ENCODE assay signal across 7 cellular contexts in the genomic region with DNA sequence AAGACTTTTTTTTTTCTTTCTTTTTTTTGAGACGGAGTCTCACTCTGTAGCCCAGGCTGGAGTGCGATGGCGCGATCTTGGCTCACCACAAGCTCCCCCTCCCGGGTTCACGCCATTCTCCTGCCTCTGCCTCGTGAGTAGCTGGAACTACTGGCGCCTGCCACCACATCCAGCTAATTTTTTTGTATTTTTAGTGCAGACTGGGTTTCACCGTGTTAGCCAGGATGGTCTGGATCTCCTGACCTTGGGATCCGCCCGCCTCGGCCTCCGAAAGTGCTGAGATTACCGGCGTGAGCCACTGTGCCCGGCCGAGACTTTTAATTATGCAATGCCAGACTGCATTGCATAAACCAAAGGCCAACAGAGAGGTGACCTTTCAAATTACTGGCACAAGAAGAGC.
A peak's percentile ranks its signal among the peaks of the same experiment; 100 is the strongest.
DNase-seq lines count a peak whose midpoint lies in the region; ATAC-seq and TF ChIP-seq lines count a peak whose summit lies in the region.
"Not testable (repeated sequence)": the region's sequence is repeated elsewhere in the genome, so short reads cannot be mapped to it uniquely, and the experiment has no call there.

No MANE protein-coding gene starts in this region.

- not testable (repeated sequence) for H3K36me3 Mint-ChIP-seq in T-helper 17 cell (ENCODE audit: low read depth)

- ATAC-seq in T-helper 17 cell = not testable (repeated sequence)
- peak; percentile 75 for ATAC-seq in left lung
- peak; percentile 69 for ATAC-seq in lung (ENCODE audit: insufficient read depth, low FRiP score)
- peak; percentile 77 for ATAC-seq in upper lobe of right lung

- H3K27ac ChIP-seq in coronary artery = not testable (repeated sequence)
- peak overlapping the region; percentile 33 to 89 for H3K27ac ChIP-seq in left lung
- H3K27ac ChIP-seq in lung (ENCODE audit: low read depth in 1 of 2, low read length in 1 of 2) = peak overlapping the region in 1 of 2 donors; percentile 15
- peak overlapping the region; percentile 71 for H3K27ac ChIP-seq in upper lobe of right lung

- not testable (repeated sequence) for H3K9me3 ChIP-seq in T-helper 17 cell (ENCODE audit: control insufficient read depth, low read length, poor library complexity, severe bottlenecking); left lung; lung (ENCODE audit: control insufficient read depth in 2 of 2, insufficient read depth in 1 of 2, low read length in 1 of 2); upper lobe of right lung

- not testable (repeated sequence) for DNase-seq in T-helper 17 cell
- DNase-seq in coronary artery (ENCODE audit: low spot score) (peak; percentile 24), cardiac septum (ENCODE audit: low spot score) (peak; percentile 70), left lung (peak; percentile 47 to 81), lung (ENCODE audit: low spot score) (peak; percentile 38), posterior vena cava (ENCODE audit: low spot score) (peak; percentile 75), upper lobe of right lung (peak; percentile 76)

- H3K4me3 ChIP-seq in coronary artery, lung, upper lobe of right lung: not testable (repeated sequence)
- peak overlapping the region in 1 of 2 donors; percentile 18 for H3K4me3 ChIP-seq in left lung

- peaks cover 0 to 16% of the 10 kb centered on the region in 2 donors for H3K36me3 ChIP-seq in left lung
- H3K36me3 ChIP-seq in lung (ENCODE audit: control insufficient read depth in 2 of 2, insufficient read depth in 2 of 2, low read length in 2 of 2); upper lobe of right lung: not testable (repeated sequence)

- not testable (repeated sequence) for H3K4me1 ChIP-seq in left lung; lung (ENCODE audit: control insufficient read depth in 2 of 2, insufficient read depth in 2 of 2, low read length in 2 of 2); upper lobe of right lung

- H3K27me3 Mint-ChIP-seq in T-helper 17 cell = not testable (repeated sequence)

- intact Hi-C loops in cardiac septum (cut with DNase I); left lung (cut with DNase I); posterior vena cava (cut with DNase I); upper lobe of right lung (cut with DNase I): not testable (repeated sequence)

- 34 to 70% methylated on average over 17 of the region's 17 CpGs for WGBS in lung, 2 donors

- not testable (repeated sequence) for H3K4me1 Mint-ChIP-seq in T-helper 17 cell

- not testable (repeated sequence) for H3K27me3 ChIP-seq in left lung; lung (ENCODE audit: control insufficient read depth, insufficient read depth); upper lobe of right lung

- not testable (repeated sequence) for H3K27ac Mint-ChIP-seq in T-helper 17 cell

- not testable (repeated sequence) for TF ChIP-seq CTCF in coronary artery (IDR thresholded peaks at IDR 0.05); left lung (IDR thresholded peaks at IDR 0.05); lung (IDR thresholded peaks at IDR 0.05; ENCODE audit: control extremely low read depth, extremely low read depth); upper lobe of right lung (IDR thresholded peaks at IDR 0.05)

- peak overlapping the region; percentile 12 for H3K4me3 Mint-ChIP-seq in T-helper 17 cell
